Comparison of ENCODE assay signal across 8 cellular contexts in genomic region chr11:119093951-119094815, GRCh38. TPM values are rescaled to one million over a fixed set of nuclear protein-coding genes. Genes with fewer than 3 reads are reported as not detected.
DNase-seq lines count a peak whose midpoint lies in the region; ATAC-seq, FAIRE-seq and TF ChIP-seq lines count a peak whose summit lies in the region.

No MANE protein-coding gene starts in this region.

- H3K27ac Mint-ChIP-seq in activated T-helper 1 cell treated with anti-CD3 and anti-CD28 coated beads, Interleukin-12 subunit alpha, Interleukin-12 subunit beta, Interleukin-2, Interleukin-4 antibody, amounts not matched to agents 30 ng/mL and 10 ng/mL and 1 ng/mL, durations not matched to agents 14 hours and 24 hours and 36 hours, result peak overlapping the region; percentile 91
- H3K27ac Mint-ChIP-seq in osteocyte (ENCODE audit: unreplicated experiment), result peak overlapping the region; percentile 93

- DNase-seq in M059J (ENCODE audit: low read depth) (peak; percentile 47), fibroblast of the aortic adventitia (ENCODE audit: low read depth) (peak; percentile 38), osteocyte (ENCODE audit: extremely low spot score, unreplicated experiment) (no peak), urothelium cell line (ENCODE audit: low spot score) (no peak)
- DNase-seq in activated T-helper 1 cell treated with anti-CD3 and anti-CD28 coated beads, Interleukin-12 subunit alpha, Interleukin-12 subunit beta, Interleukin-2, Interleukin-4 antibody, amounts not matched to agents 30 ng/mL and 10 ng/mL and 1 ng/mL, durations not matched to agents 14 hours and 24 hours and 36 hours (ENCODE audit: low spot score), result no peak

- H3K9ac ChIP-seq in BLaER1 treated with 17β-estradiol and CSF1 and Interleukin-3, amounts not matched to agents 10 nM and 100 nM, result peak overlapping the region; percentile 90 to 99 (median 97)

- H3K36me3 Mint-ChIP-seq in activated T-helper 1 cell treated with anti-CD3 and anti-CD28 coated beads, Interleukin-12 subunit alpha, Interleukin-12 subunit beta, Interleukin-2, Interleukin-4 antibody, amounts not matched to agents 30 ng/mL and 10 ng/mL and 1 ng/mL, durations not matched to agents 14 hours and 24 hours and 36 hours (ENCODE audit: low read depth), result peaks cover 61% of the 10 kb centered on the region
- peaks cover 19% of the 10 kb centered on the region for H3K36me3 Mint-ChIP-seq in osteocyte (ENCODE audit: unreplicated experiment)

- peak overlapping the region; percentile 78 to 98 (median 95) for H3K27ac ChIP-seq in BLaER1 treated with 17β-estradiol and CSF1 and Interleukin-3, amounts not matched to agents 10 nM and 100 nM

- peaks cover 55% of the 10 kb centered on the region for H3K4me1 Mint-ChIP-seq in activated T-helper 1 cell treated with anti-CD3 and anti-CD28 coated beads, Interleukin-12 subunit alpha, Interleukin-12 subunit beta, Interleukin-2, Interleukin-4 antibody, amounts not matched to agents 30 ng/mL and 10 ng/mL and 1 ng/mL, durations not matched to agents 14 hours and 24 hours and 36 hours (ENCODE audit: low read depth)
- H3K4me1 Mint-ChIP-seq in osteocyte (ENCODE audit: unreplicated experiment), result peaks cover 30% of the 10 kb centered on the region

- H3K4me3 Mint-ChIP-seq in activated T-helper 1 cell treated with anti-CD3 and anti-CD28 coated beads, Interleukin-12 subunit alpha, Interleukin-12 subunit beta, Interleukin-2, Interleukin-4 antibody, amounts not matched to agents 30 ng/mL and 10 ng/mL and 1 ng/mL, durations not matched to agents 14 hours and 24 hours and 36 hours, result peak overlapping the region; percentile 95
- H3K4me3 Mint-ChIP-seq in osteocyte (ENCODE audit: unreplicated experiment), result peak overlapping the region; percentile 86

- ATAC-seq in GM21381 (IDR thresholded peaks at IDR 0.05; ENCODE audit: unreplicated experiment) (peak; percentile 5), HG03108 (IDR thresholded peaks at IDR 0.05; ENCODE audit: unreplicated experiment) (no peak)

- H3K27me3 Mint-ChIP-seq in activated T-helper 1 cell treated with anti-CD3 and anti-CD28 coated beads, Interleukin-12 subunit alpha, Interleukin-12 subunit beta, Interleukin-2, Interleukin-4 antibody, amounts not matched to agents 30 ng/mL and 10 ng/mL and 1 ng/mL, durations not matched to agents 14 hours and 24 hours and 36 hours (ENCODE audit: insufficient read depth), result peaks cover 4% of the 10 kb centered on the region
- no peaks in the 10 kb centered on the region for H3K27me3 Mint-ChIP-seq in osteocyte (ENCODE audit: unreplicated experiment)

- no peaks in the 10 kb centered on the region for H3K27me3 ChIP-seq in BLaER1 treated with 17β-estradiol and CSF1 and Interleukin-3, amounts not matched to agents 10 nM and 100 nM

- peaks cover 0 to 38% (median 34%) of the 10 kb centered on the region in 11 experiments; a peak in 20 of 22 replicates for H4K20me1 ChIP-seq in BLaER1 treated with 17β-estradiol and CSF1 and Interleukin-3, amounts not matched to agents 10 nM and 100 nM

- H3K9me3 Mint-ChIP-seq in activated T-helper 1 cell treated with anti-CD3 and anti-CD28 coated beads, Interleukin-12 subunit alpha, Interleukin-12 subunit beta, Interleukin-2, Interleukin-4 antibody, amounts not matched to agents 30 ng/mL and 10 ng/mL and 1 ng/mL, durations not matched to agents 14 hours and 24 hours and 36 hours, result no peaks in the 10 kb centered on the region
- no peaks in the 10 kb centered on the region for H3K9me3 Mint-ChIP-seq in osteocyte (ENCODE audit: unreplicated experiment)

- intact Hi-C loops in activated T-helper 1 cell treated with anti-CD3 and anti-CD28 coated beads, Interleukin-12 subunit alpha, Interleukin-12 subunit beta, Interleukin-2, Interleukin-4 antibody, amounts not matched to agents 30 ng/mL and 10 ng/mL and 1 ng/mL, durations not matched to agents 14 hours and 24 hours and 36 hours (cut with micrococcal nuclease), result loop anchor here (1.0 to 2.0 kb wide), 6 partner anchors 8 to 169 kb away; partner anchors contain the start of genes BCL9L, CENATAC, NLRX1 and SLC37A4

- H3K4me2 ChIP-seq in BLaER1 treated with 17β-estradiol and CSF1 and Interleukin-3, amounts not matched to agents 10 nM and 100 nM, result peak overlapping the region; percentile 89 to 99 (median 98)

- peaks cover 50 to 59% (median 55%) of the 10 kb centered on the region in 10 experiments for H3K4me1 ChIP-seq in BLaER1 treated with 17β-estradiol and CSF1 and Interleukin-3, amounts not matched to agents 10 nM and 100 nM

- no peaks in the 10 kb centered on the region; a peak in 3 of 22 replicates for H3K9me3 ChIP-seq in BLaER1 treated with 17β-estradiol and CSF1 and Interleukin-3, amounts not matched to agents 10 nM and 100 nM (replicated peaks in 1 of 11)

- peaks cover 24 to 67% (median 59%) of the 10 kb centered on the region in 11 experiments for H3K36me3 ChIP-seq in BLaER1 treated with 17β-estradiol and CSF1 and Interleukin-3, amounts not matched to agents 10 nM and 100 nM

- peak overlapping the region; percentile 71 to 98 (median 96) for H3K4me3 ChIP-seq in BLaER1 treated with 17β-estradiol and CSF1 and Interleukin-3, amounts not matched to agents 10 nM and 100 nM
- H3K4me3 ChIP-seq in fibroblast of the aortic adventitia (ENCODE audit: low read depth, low read length), result peak overlapping the region; percentile 75

- no peak for FAIRE-seq in urothelium cell line (lab: Jason Lieb, UNC)

- TF ChIP-seq CTCF in fibroblast of the aortic adventitia (IDR thresholded peaks at IDR 0.05; ENCODE audit: insufficient read depth, low read length) (no peak), osteocyte (IDR thresholded peaks at IDR 0.05) (no peak)

RNA-seq across cellular contexts. Expression of gene DPAGT1, which starts 7.5 kb away (rescaled TPM):
- 42.1 and 50.9 TPM in 2 replicates for total RNA-seq in M059J (2014; rRNA removed; shearing (Covaris generic))
- total RNA-seq in activated T-helper 1 cell treated with anti-CD3 and anti-CD28 coated beads, Interleukin-12 subunit alpha, Interleukin-12 subunit beta, Interleukin-2, Interleukin-4 antibody, amounts not matched to agents 30 ng/mL and 10 ng/mL and 1 ng/mL, durations not matched to agents 14 hours and 24 hours and 36 hours, result 81.8 and 84.4 TPM in 2 replicates
- total RNA-seq in fibroblast of the aortic adventitia (ENCODE audit: low replicate concordance) (7.0 and 30.5 TPM in 2 replicates), osteocyte (44.4 and 45.2 TPM in 2 replicates)

RNA-seq across cellular contexts. Expression of gene HMBS, which starts 9.5 kb away (rescaled TPM):
- 17.2 and 18.5 TPM in 2 replicates for total RNA-seq in M059J (2014; rRNA removed; shearing (Covaris generic))
- total RNA-seq in activated T-helper 1 cell treated with anti-CD3 and anti-CD28 coated beads, Interleukin-12 subunit alpha, Interleukin-12 subunit beta, Interleukin-2, Interleukin-4 antibody, amounts not matched to agents 30 ng/mL and 10 ng/mL and 1 ng/mL, durations not matched to agents 14 hours and 24 hours and 36 hours, result 55.0 and 55.6 TPM in 2 replicates
- total RNA-seq in fibroblast of the aortic adventitia (ENCODE audit: low replicate concordance) (5.3 and 14.9 TPM in 2 replicates), osteocyte (15.7 and 18.6 TPM in 2 replicates)

RNA-seq across cellular contexts. Expression of gene C2CD2L, which starts 13.0 kb away (rescaled TPM):
- 7.1 and 10.3 TPM in 2 replicates for total RNA-seq in M059J (2014; rRNA removed; shearing (Covaris generic))
- total RNA-seq in activated T-helper 1 cell treated with anti-CD3 and anti-CD28 coated beads, Interleukin-12 subunit alpha, Interleukin-12 subunit beta, Interleukin-2, Interleukin-4 antibody, amounts not matched to agents 30 ng/mL and 10 ng/mL and 1 ng/mL, durations not matched to agents 14 hours and 24 hours and 36 hours, result 35.7 and 38.2 TPM in 2 replicates
- total RNA-seq in fibroblast of the aortic adventitia (ENCODE audit: low replicate concordance), result 2.6 and 4.9 TPM in 2 replicates
- total RNA-seq in osteocyte, result 10.9 and 11.7 TPM in 2 replicates

RNA-seq across cellular contexts. Expression of gene VPS11, which starts 26.6 kb away (rescaled TPM):
- total RNA-seq in M059J (2014; rRNA removed; shearing (Covaris generic)), result 18.9 and 20.9 TPM in 2 replicates
- 23.5 and 24.0 TPM in 2 replicates for total RNA-seq in activated T-helper 1 cell treated with anti-CD3 and anti-CD28 coated beads, Interleukin-12 subunit alpha, Interleukin-12 subunit beta, Interleukin-2, Interleukin-4 antibody, amounts not matched to agents 30 ng/mL and 10 ng/mL and 1 ng/mL, durations not matched to agents 14 hours and 24 hours and 36 hours
- 16.8 and 29.4 TPM in 2 replicates for total RNA-seq in fibroblast of the aortic adventitia (ENCODE audit: low replicate concordance)
- 42.6 and 45.9 TPM in 2 replicates for total RNA-seq in osteocyte

RNA-seq across cellular contexts. Expression of gene HINFP, which starts 27.2 kb away (rescaled TPM):
- total RNA-seq in M059J (2014; rRNA removed; shearing (Covaris generic)), result 10.8 and 20.1 TPM in 2 replicates
- 31.2 and 35.2 TPM in 2 replicates for total RNA-seq in activated T-helper 1 cell treated with anti-CD3 and anti-CD28 coated beads, Interleukin-12 subunit alpha, Interleukin-12 subunit beta, Interleukin-2, Interleukin-4 antibody, amounts not matched to agents 30 ng/mL and 10 ng/mL and 1 ng/mL, durations not matched to agents 14 hours and 24 hours and 36 hours
- 8.7 and 19.1 TPM in 2 replicates for total RNA-seq in fibroblast of the aortic adventitia (ENCODE audit: low replicate concordance)
- 26.1 and 27.6 TPM in 2 replicates for total RNA-seq in osteocyte

Comparison
In these comparisons a context has a peak if more than half of its experiments do, and no peak if none do; other contexts are left out.
1. DNase-seq: peak in M059J (single experiment) and fibroblast of the aortic adventitia (single experiment); none in activated T-helper 1 cell treated with anti-CD3 and anti-CD28 coated beads, Interleukin-12 subunit alpha, Interleukin-12 subunit beta, Interleukin-2, Interleukin-4 antibody, amounts not matched to agents 30 ng/mL and 10 ng/mL and 1 ng/mL, durations not matched to agents 14 hours and 24 hours and 36 hours (single experiment), osteocyte (single experiment) and urothelium cell line (single experiment).